1 cellular context compared by ENCODE assay signal in genomic region chr19:43675906-43676305, GRCh38.
TF ChIP-seq lines count a peak whose summit lies in the region.

No MANE protein-coding gene starts in this region.

TF ChIP-seq in HEK293, 187 proteins besides CTCF, POLR2A, EP300 and RAD21 (continued from another document):
- TF ChIP-seq ZNF26 (tag by site-specific recombination; IDR thresholded peaks at IDR 0.05) (no peak), AEBP2 (tag by site-specific recombination; IDR thresholded peaks at IDR 0.05; ENCODE audit: borderline replicate concordance) (no peak), ZFP69B (tag by site-specific recombination; IDR thresholded peaks at IDR 0.05) (no peak), ZNF629 (tag by site-specific recombination; IDR thresholded peaks at IDR 0.05) (no peak), KLF8 (tag by site-specific recombination; IDR thresholded peaks at IDR 0.05) (no peak), SETDB1 (IDR thresholded peaks at IDR 0.05; ENCODE audit: insufficient read length, low read length) (no peak), ZNF639 (tag by site-specific recombination; IDR thresholded peaks at IDR 0.05) (no peak), ZNF10 (tag by site-specific recombination; IDR thresholded peaks at IDR 0.05) (no peak), ZNF133 (tag by site-specific recombination; IDR thresholded peaks at IDR 0.05) (peak; percentile 45; the same call in 1 of the 2 replicates), TCF7L2 (IDR thresholded peaks at IDR 0.05; ENCODE audit: borderline replicate concordance, low read depth, low read length) (no peak), ZNF791 (tag by site-specific recombination; IDR thresholded peaks at IDR 0.05) (0 out of 2 replicates have a peak, but pooled peaks have one; percentile 33), SP2 (tag by site-specific recombination; IDR thresholded peaks at IDR 0.05) (no peak), ZNF433 (tag by site-specific recombination; IDR thresholded peaks at IDR 0.05; ENCODE audit: low read depth) (no peak), ZNF248 (tag by site-specific recombination; IDR thresholded peaks at IDR 0.05) (no peak), ZNF223 (tag by site-specific recombination; IDR thresholded peaks at IDR 0.05) (no peak), ZNF558 (tag by site-specific recombination; IDR thresholded peaks at IDR 0.05) (no peak), KLF9 (tag by site-specific recombination; IDR thresholded peaks at IDR 0.05; ENCODE audit: low read depth) (peak; percentile 16; the same call in 1 of the 2 replicates), ZNF488 (tag by site-specific recombination; IDR thresholded peaks at IDR 0.05) (peak; percentile 56; the same call in 1 of the 2 replicates), TSHZ1 (tag by site-specific recombination; IDR thresholded peaks at IDR 0.05; ENCODE audit: borderline replicate concordance) (peak; percentile 7; the same call in 1 of the 2 replicates), ZNF529 (tag by site-specific recombination; IDR thresholded peaks at IDR 0.05; ENCODE audit: insufficient replicate concordance) (no peak), ZNF114 (tag by site-specific recombination; IDR thresholded peaks at IDR 0.05) (no peak), ZNF785 (tag by site-specific recombination; IDR thresholded peaks at IDR 0.05) (peak; percentile 49; the same call in 1 of the 2 replicates), ZNF169 (tag by site-specific recombination; IDR thresholded peaks at IDR 0.05) (no peak), ZNF449 (tag by site-specific recombination; IDR thresholded peaks at IDR 0.05) (no peak), ZNF76 (tag by site-specific recombination; IDR thresholded peaks at IDR 0.05; ENCODE audit: borderline replicate concordance, low read depth) (no peak), ZNF266 (tag by site-specific recombination; IDR thresholded peaks at IDR 0.05; ENCODE audit: low read depth) (no peak), HOXD13 (CRISPR knock-in tag; IDR thresholded peaks at IDR 0.05; ENCODE audit: borderline replicate concordance) (no peak), ZNF239 (tag by site-specific recombination; IDR thresholded peaks at IDR 0.05) (no peak), ZNF747 (tag by site-specific recombination; IDR thresholded peaks at IDR 0.05) (no peak; the same call in 1 of the 2 replicates), ZNF792 (tag by site-specific recombination; IDR thresholded peaks at IDR 0.05) (peak; percentile 33; the same call in 1 of the 2 replicates), EGR2 (tag by site-specific recombination; IDR thresholded peaks at IDR 0.05; ENCODE audit: low read depth) (no peak), ZNF350 (tag by site-specific recombination; IDR thresholded peaks at IDR 0.05) (no peak), BCL11B (tag by site-specific recombination; IDR thresholded peaks at IDR 0.05; ENCODE audit: low read depth) (no peak), ZNF138 (tag by site-specific recombination; IDR thresholded peaks at IDR 0.05; ENCODE audit: borderline replicate concordance) (no peak), ZNF518A (tag by site-specific recombination; conservative IDR thresholded peaks at IDR 0.05; ENCODE audit: low read depth) (no peak), ZNF548 (tag by site-specific recombination; IDR thresholded peaks at IDR 0.05) (0 out of 2 replicates have a peak, but pooled peaks have one; percentile 40), ZNF768 (tag by site-specific recombination; IDR thresholded peaks at IDR 0.05) (no peak), ZNF23 (tag by site-specific recombination; IDR thresholded peaks at IDR 0.05; ENCODE audit: borderline replicate concordance) (0 out of 2 replicates have a peak, but pooled peaks have one; percentile 50), ZNF660 (tag by site-specific recombination; IDR thresholded peaks at IDR 0.05) (no peak), ZNF580 (tag by site-specific recombination; IDR thresholded peaks at IDR 0.05) (no peak), ZFP3 (tag by site-specific recombination; IDR thresholded peaks at IDR 0.05; ENCODE audit: low read depth) (no peak), ZNF146 (tag by site-specific recombination; IDR thresholded peaks at IDR 0.05) (no peak), MEIS1 (CRISPR knock-in tag; IDR thresholded peaks at IDR 0.05; ENCODE audit: borderline replicate concordance) (no peak), ZNF404 (tag by site-specific recombination; IDR thresholded peaks at IDR 0.05) (no peak), ZSCAN16 (tag by site-specific recombination; IDR thresholded peaks at IDR 0.05) (no peak), ZNF843 (tag by site-specific recombination; IDR thresholded peaks at IDR 0.05) (0 out of 2 replicates have a peak, but pooled peaks have one; percentile 22), ZBTB26 (tag by site-specific recombination; optimal IDR thresholded peaks at IDR 0.05) (no peak)
TF ChIP-seq in HEK293: peak in this region for 19.
